Comparison of ENCODE assay signal across 20 cellular contexts in genomic region chr20:25991756-25992130, GRCh38.
A peak's percentile ranks its signal among the peaks of the same experiment; 100 is the strongest.
DNase-seq lines count a peak whose midpoint lies in the region; ATAC-seq and TF ChIP-seq lines count a peak whose summit lies in the region.
"Had no signal": no experiment of that assay in that cellular context is flagged by ENCODE, and none has a peak within 500 bp of the region (broad histone marks: within the 10 kb centered on the region; RNA-seq: fewer than 3 reads in every experiment).

No MANE protein-coding gene starts in this region.

- peaks cover 13% of the 10 kb centered on the region for H3K4me1 ChIP-seq in neural progenitor cell

- no peak overlapping the region for H2AFZ ChIP-seq in neural progenitor cell (replicated peaks)
- H2AFZ ChIP-seq: GM23248 had no signal

- H3K4me3 Mint-ChIP-seq in neural progenitor cell = no peak overlapping the region
- H3K4me3 Mint-ChIP-seq: B cell; CD8-positive, alpha-beta T cell had no signal

- no peak for ATAC-seq in GM18519 (IDR thresholded peaks at IDR 0.05; ENCODE audit: low FRiP score, unreplicated experiment)
- no peak for ATAC-seq in GM19463 (IDR thresholded peaks at IDR 0.05; ENCODE audit: unreplicated experiment)
- ATAC-seq: CD8-positive, alpha-beta T cell had no signal

- H3F3A ChIP-seq in neural progenitor cell (ENCODE audit: low read depth) = no peaks in the 10 kb centered on the region

- H3K4me2 ChIP-seq in neural progenitor cell = peak overlapping the region; percentile 66
- H3K4me2 ChIP-seq: BLaER1 had no signal

- H3K27ac Mint-ChIP-seq in neural progenitor cell = no peak overlapping the region
- H3K27ac Mint-ChIP-seq: B cell; CD4-positive, CD25-positive, alpha-beta regulatory T cell; CD8-positive, alpha-beta T cell had no signal

- H3K9me3 ChIP-seq in WERI-Rb-1 (ENCODE audit: severe bottlenecking) = no peaks in the 10 kb centered on the region
- no peaks in the 10 kb centered on the region for H3K9me3 ChIP-seq in neural progenitor cell (ENCODE audit: low read depth)
- H3K9me3 ChIP-seq: BLaER1 had no signal

- peaks cover 6% of the 10 kb centered on the region for H3K4me1 Mint-ChIP-seq in neural progenitor cell

- H3K27ac ChIP-seq in WERI-Rb-1 (peak overlapping the region; percentile 57), neural progenitor cell (no peak overlapping the region)
- H3K27ac ChIP-seq: 22Rv1, BLaER1, C4-2B, GM23248 had no signal

- POLR2A ChIA-PET in GM10248 (lab: Yijun Ruan, JAX) = no interaction called here

- H3K4me3 ChIP-seq in WERI-Rb-1 (ENCODE audit: low read depth, low read length) (peak overlapping the region; percentile 57), neural progenitor cell (no peak overlapping the region)
- H3K4me3 ChIP-seq: BLaER1, GM23248 had no signal

- no peaks in the 10 kb centered on the region for H3K79me2 ChIP-seq in neural progenitor cell (ENCODE audit: low read depth)

- H3K27me3 Mint-ChIP-seq in neural progenitor cell (ENCODE audit: insufficient read depth, low read depth) = peaks cover 11% of the 10 kb centered on the region

- H3K9ac ChIP-seq in neural progenitor cell = no peak overlapping the region
- H3K9ac ChIP-seq: BLaER1, GM23248 had no signal

- H4K20me1 ChIP-seq in neural progenitor cell (ENCODE audit: low read depth) = no peaks in the 10 kb centered on the region
- H4K20me1 ChIP-seq: BLaER1 had no signal

- TF ChIP-seq CTCF in WERI-Rb-1 (IDR thresholded peaks at IDR 0.05; ENCODE audit: low read depth, low read length) (no peak), neural progenitor cell (IDR thresholded peaks at IDR 0.05) (no peak), GM10248 (IDR thresholded peaks at IDR 0.05; ENCODE audit: control extremely low read depth, extremely low read depth, low read depth, missing control alignments) (no peak)

- CTCF ChIA-PET in GM10248 (lab: Yijun Ruan, JAX) = no interaction called here

- no peaks in the 10 kb centered on the region for H3K27me3 ChIP-seq in WERI-Rb-1 (ENCODE audit: insufficient read depth, low read depth, severe bottlenecking)
- no peaks in the 10 kb centered on the region for H3K27me3 ChIP-seq in neural progenitor cell
- H3K27me3 ChIP-seq: BLaER1 had no signal

- H3K36me3 ChIP-seq in WERI-Rb-1 (no peaks in the 10 kb centered on the region), neural progenitor cell (no peaks in the 10 kb centered on the region)
- H3K36me3 ChIP-seq: BLaER1 had no signal

- peak; percentile 25 for DNase-seq in activated effector memory CD4-positive, alpha-beta T cell treated with anti-CD3 and anti-CD28 coated beads, Interleukin-2, amount 50 U/mL, for 16 hours
- DNase-seq in activated effector memory CD4-positive, alpha-beta T cell treated with Interleukin-2 at 50 U/mL for 16 hours = no peak
- peak; percentile 49 for DNase-seq in WERI-Rb-1
- no peak for DNase-seq in neural progenitor cell (ENCODE audit: low spot score)
- DNase-seq in GM10248 (ENCODE audit: extremely low spot score) = no peak
- DNase-seq: CD4-positive, CD25-positive, alpha-beta regulatory T cell; CD8-positive, alpha-beta T cell; DMS 273 treated with DMSO at 0.1 percent for 48 hours; DMS79; EL; GDM1; GM23248; H7; HCEC 1CT had no signal

- H3K36me3 Mint-ChIP-seq in neural progenitor cell = no peaks in the 10 kb centered on the region
- H3K36me3 Mint-ChIP-seq: CD8-positive, alpha-beta T cell had no signal

- H3K9me3 Mint-ChIP-seq in neural progenitor cell = peaks cover 24% of the 10 kb centered on the region
- H3K9me3 Mint-ChIP-seq: CD8-positive, alpha-beta T cell had no signal

Comparison
In these comparisons a context has a peak if more than half of its experiments do, and no peak if none do; other contexts are left out.
1. DNase-seq: peak in activated effector memory CD4-positive, alpha-beta T cell treated with anti-CD3 and anti-CD28 coated beads, Interleukin-2, amount 50 U/mL, for 16 hours (single experiment) and WERI-Rb-1 (single experiment); none in activated effector memory CD4-positive, alpha-beta T cell treated with Interleukin-2 at 50 U/mL for 16 hours (single experiment), neural progenitor cell (single experiment) and GM10248 (single experiment).